ENCODE assay signal across 8 cellular contexts in genomic region chr9:122263699-122264349, GRCh38. TPM values are rescaled to one million over a fixed set of nuclear protein-coding genes. Genes with fewer than 3 reads are reported as not detected.
DNase-seq lines count a peak whose midpoint lies in the region; ATAC-seq, FAIRE-seq and TF ChIP-seq lines count a peak whose summit lies in the region.

No MANE protein-coding gene starts in this region.

- no peak for TF ChIP-seq EP300 in GM12878 (IDR thresholded peaks at IDR 0.05; ENCODE audit: borderline replicate concordance in 1 of 2, control insufficient read depth in 1 of 2, low read depth in 2 of 2, low read length in 2 of 2)
- no peak for TF ChIP-seq EP300 in HepG2 (IDR thresholded peaks at IDR 0.05; ENCODE audit: low read depth in 2 of 2, low read length in 2 of 2)
- TF ChIP-seq EP300 in HepG2 (CRISPR knock-in tag; IDR thresholded peaks at IDR 0.05; ENCODE audit: borderline replicate concordance): no peak
- no peak for TF ChIP-seq EP300 in transverse colon (IDR thresholded peaks at IDR 0.05; ENCODE audit: low read depth)

- TF ChIP-seq RAD21 in GM12878 (IDR thresholded peaks at IDR 0.05; ENCODE audit: insufficient read depth, low read depth, low read length) (no peak), HepG2 (CRISPR knock-in tag; IDR thresholded peaks at IDR 0.05) (no peak)

- in situ Hi-C loops in GM12878 (cut with MboI) (no loop called here), HepG2 (cut with HindIII; ENCODE audit: extremely low pct_ligation_motif_present, low pct_unique_long_range_greater_than_20kb) (no loop called here), transverse colon (cut with MboI; ENCODE audit: low pct_ligation_motif_present in 1 of 4, low pct_unique_long_range_greater_than_20kb in 1 of 4, low sequenced_read_pairs in 3 of 4) (no loop called here)

- TF ChIP-seq CTCF in HL-60 (IDR thresholded peaks at IDR 0.05; ENCODE audit: insufficient read depth, low read length): no peak
- TF ChIP-seq CTCF in GM12878 (IDR thresholded peaks at IDR 0.05 in 2 of 3, conservative IDR thresholded peaks at IDR 0.05 in 1 of 3; ENCODE audit: control insufficient read depth in 2 of 3, extremely low read depth in 1 of 3, insufficient read depth in 1 of 3, low read depth in 3 of 3, low read length in 3 of 3): no peak
- TF ChIP-seq CTCF in HepG2 (CRISPR knock-in tag; IDR thresholded peaks at IDR 0.05): no peak
- TF ChIP-seq CTCF in transverse colon (IDR thresholded peaks at IDR 0.05): no peak
- no peak for TF ChIP-seq CTCF in D721Med (IDR thresholded peaks at IDR 0.05; ENCODE audit: insufficient read depth, missing control alignments)

- H3K4me1 ChIP-seq in GM12878 (ENCODE audit: control insufficient read depth, insufficient read depth, low read length) (no peaks in the 10 kb centered on the region), HepG2 (ENCODE audit: insufficient read depth, low read length) (peaks cover 44% of the 10 kb centered on the region), transverse colon (peaks cover 11 to 38% (median 34%) of the 10 kb centered on the region in 4 donors)

- POLR2A ChIA-PET in GM12878 (lab: Charles Lee): interaction anchor here (1.3 to 1.5 kb wide), 2 partner anchors 9 to 21 kb away, joined by 3 to 4 read pairs; no protein-coding TSS in a partner anchor
- POLR2A ChIA-PET in HepG2 (lab: Yijun Ruan, JAX): interaction anchor here (0.7 to 2.0 kb wide), 10 partner anchors 12 to 677 kb away, joined by 3 to 16 read pairs (median 4); partner anchors contain the start of gene RABGAP1

- no peak for FAIRE-seq in GM12878 (lab: Jason Lieb, UNC)
- no peak for FAIRE-seq in HepG2 (lab: Jason Lieb, UNC)
- FAIRE-seq in D721Med (lab: Jason Lieb, UNC): no peak

- intact Hi-C loops in GM12878 (cut with micrococcal nuclease; ENCODE audit: unreplicated experiment) (no loop called here), HepG2 (cut with micrococcal nuclease; ENCODE audit: unreplicated experiment) (loop anchor here (5.0 kb wide), 3 partner anchors 77 to 167 kb away; no protein-coding TSS in a partner anchor), transverse colon (cut with DNase I; ENCODE audit: low total_unique reads) (no loop called here)

- H2AFZ ChIP-seq in GM12878 (ENCODE audit: control insufficient read depth, low read depth, low read length): peak overlapping the region; percentile 88
- H2AFZ ChIP-seq in HepG2 (ENCODE audit: low read length): no peak overlapping the region

- H3K79me2 ChIP-seq in GM12878 (ENCODE audit: control insufficient read depth, insufficient read depth, low read length): peaks cover 58% of the 10 kb centered on the region
- peaks cover 46% of the 10 kb centered on the region for H3K79me2 ChIP-seq in HepG2 (ENCODE audit: insufficient read depth, low read length)

- peak; percentile 7 for ATAC-seq in GM12878
- ATAC-seq in HepG2: no peak
- no peak for ATAC-seq in GM19328 (IDR thresholded peaks at IDR 0.05; ENCODE audit: unreplicated experiment)

- SMC1A ChIA-PET in GM12878 (lab: Charles Lee; ENCODE audit: uncharacterized antibody, unreplicated experiment): interaction anchor here (1.3 kb wide), 2 partner anchors 17 to 136 kb away, joined by 3 to 4 read pairs; no protein-coding TSS in a partner anchor

- DNase-seq in AG08395 (ENCODE audit: low spot score) (peak; percentile 9), HL-60 (ENCODE audit: low read depth in 1 of 2, low spot score in 1 of 2) (no peak), GM12878 (ENCODE audit: low read depth, low spot score) (no peak), HepG2 (ENCODE audit: low spot score) (no peak), transverse colon (no peak), NCI-H2196 (lab: John Stamatoyannopoulos, UW; ENCODE audit: unreplicated experiment) (no peak), D721Med (ENCODE audit: insufficient read length, low spot score) (no peak)

- H3K27me3 ChIP-seq in HL-60 (ENCODE audit: insufficient read depth, poor library complexity, severe bottlenecking): no peaks in the 10 kb centered on the region
- no peaks in the 10 kb centered on the region for H3K27me3 ChIP-seq in GM12878 (replicated peaks in 1 of 2; ENCODE audit: control insufficient read depth in 2 of 2, insufficient read depth in 2 of 2, low read length in 1 of 2)
- no peaks in the 10 kb centered on the region; a peak in 1 of 5 replicates for H3K27me3 ChIP-seq in HepG2 (ENCODE audit: control insufficient read depth in 1 of 2, insufficient read depth in 2 of 2, low read length in 2 of 2)
- no peaks in the 10 kb centered on the region for H3K27me3 ChIP-seq in transverse colon

- H3K36me3 ChIP-seq in GM12878 (ENCODE audit: control insufficient read depth in 2 of 2, insufficient read depth in 2 of 2, low read length in 1 of 2) (peaks cover 0 to 17% of the 10 kb centered on the region in 2 experiments; a peak in 2 of 4 replicates), HepG2 (replicated peaks in 1 of 2; ENCODE audit: control insufficient read depth in 1 of 2, insufficient read depth in 2 of 2, low read length in 2 of 2) (peaks cover 4 to 5% of the 10 kb centered on the region in 2 experiments; a peak in 3 of 5 replicates), transverse colon (peaks cover 0 to 23% (median 8%) of the 10 kb centered on the region in 4 donors)

- WGBS in GM12878 (ENCODE audit: insufficient coverage, insufficient replicate concordance, low lambda C conversion rate, missing lambda C conversion rate): 9% methylated on average over 13 of the region's 13 CpGs
- WGBS in HepG2 (ENCODE audit: low lambda C conversion rate): 6% methylated on average over 13 of the region's 13 CpGs
- 10 to 15% methylated on average over 12 to 13 of the region's 13 CpGs for WGBS in transverse colon (ENCODE audit: low coverage in 1 of 2), 2 donors

- peak overlapping the region; percentile 90 for H3K9ac ChIP-seq in GM12878 (ENCODE audit: control insufficient read depth, insufficient read depth, low read length)
- peak overlapping the region; percentile 83 for H3K9ac ChIP-seq in HepG2 (ENCODE audit: insufficient read depth, low read depth, low read length)

- CTCF ChIA-PET in GM12878 (lab: Yijun Ruan, JAX) (interaction anchor here (2.4 kb wide), 1 partner anchor 165 kb away, joined by 9 read pairs; no protein-coding TSS in a partner anchor), HepG2 (lab: Yijun Ruan, JAX; ENCODE audit: low intra/inter-chr PET ratio, low total read pairs) (interaction anchor here (1.8 kb wide), 1 partner anchor 139 kb away, joined by 7 read pairs; no protein-coding TSS in a partner anchor)

- TF ChIP-seq POLR2A in GM12878 (IDR thresholded peaks at IDR 0.05; ENCODE audit: low read depth, low read length): no peak
- no peak for TF ChIP-seq POLR2A in HepG2 (IDR thresholded peaks at IDR 0.05; ENCODE audit: insufficient read depth in 1 of 2, low read depth in 2 of 2, low read length in 2 of 2)
- TF ChIP-seq POLR2A in transverse colon (IDR thresholded peaks at IDR 0.05): no peak

- H4K20me1 ChIP-seq in GM12878 (ENCODE audit: control insufficient read depth, insufficient read depth): no peaks in the 10 kb centered on the region
- H4K20me1 ChIP-seq in HepG2 (ENCODE audit: insufficient read depth, low read length): no peaks in the 10 kb centered on the region

- RAD21 ChIA-PET in GM12878 (lab: Charles Lee; ENCODE audit: unreplicated experiment): no interaction called here

- H3K4me2 ChIP-seq in GM12878 (ENCODE audit: control insufficient read depth, insufficient read depth) (peak overlapping the region; percentile 72), HepG2 (ENCODE audit: low read depth, low read length) (peak overlapping the region; percentile 91)

- peak overlapping the region; percentile 96 for H3K27ac ChIP-seq in HL-60 (replicated peaks)
- H3K27ac ChIP-seq in GM12878 (ENCODE audit: control insufficient read depth, insufficient read depth): peak overlapping the region; percentile 93
- peak overlapping the region; percentile 84 for H3K27ac ChIP-seq in HepG2 (ENCODE audit: extremely low read length, insufficient read depth, low read length)
- H3K27ac ChIP-seq in transverse colon: peak overlapping the region; percentile 87 to 94 (median 92)

- H3K9me3 ChIP-seq in GM12878 (replicated peaks; ENCODE audit: control insufficient read depth, insufficient read depth, low read length): no peaks in the 10 kb centered on the region
- no peaks in the 10 kb centered on the region for H3K9me3 ChIP-seq in HepG2 (ENCODE audit: low read length)
- H3K9me3 ChIP-seq in transverse colon: no peaks in the 10 kb centered on the region

- BruUV-seq in GM12878 (replicated peaks; lab: Mats Ljungman, UMichigan) (no TSS peak), HepG2 (replicated peaks; lab: Mats Ljungman, UMichigan) (no TSS peak)

- peak overlapping the region; percentile 67 for H3K4me3 ChIP-seq in HL-60 (replicated peaks; ENCODE audit: insufficient read depth, low read length)
- peak overlapping the region; percentile 86 for H3K4me3 ChIP-seq in GM12878
- H3K4me3 ChIP-seq in HepG2 (replicated peaks in 1 of 3; ENCODE audit: insufficient read depth in 1 of 3, low read depth in 2 of 3, low read length in 3 of 3): peak overlapping the region; percentile 69 to 83 (median 75)
- H3K4me3 ChIP-seq in transverse colon: peak overlapping the region; percentile 59 to 72 (median 66)

RNA-seq across cellular contexts. Expression of gene RBM18, which starts 0.8 kb away (rescaled TPM):
- 9.0 and 9.4 TPM in 2 replicates for total RNA-seq in GM12878 (2013; cell fraction: nucleolus; rRNA removed)
- total RNA-seq in GM12878 (2014; rRNA removed) (6.4 and 7.9 TPM in 2 replicates), GM12878 (2014; rRNA removed; fragmentation: Illumina TruSeq; extraction: Trizol) (10.3 and 10.5 TPM in 2 replicates), GM12878 (2021) (18.2 and 18.6 TPM in 2 replicates), HepG2 (2016; rRNA removed; fragmentation: Illumina TruSeq; extraction: Trizol) (16.6 and 29.5 TPM in 2 replicates), transverse colon (1 to 10 TPM in 3 of 4 donors, under 1 TPM in 1; 0.80 to 9.7 (median 4.6) TPM)
- polyA plus RNA-seq in GM12878 (2011; ENCODE audit: low read depth): 7.0 TPM
- polyA plus RNA-seq in GM12878 (2011; rRNA removed) (36.9 and 59.3 TPM in 2 replicates), GM12878 (2014; fragmentation: Illumina TruSeq; extraction: Trizol) (23.8 and 25.6 TPM in 2 replicates), GM12878 (2014; fragmentation: Nextera tagmentation; extraction: Ambion mirVana) (10 to 100 TPM; 41.0 to 42.2 TPM), GM12878 (2014; rRNA removed) (10.9 and 11.5 TPM in 2 replicates), GM12878 (2016; fragmentation: Nextera tagmentation; extraction: Ambion mirVana) (10 to 100 TPM; 42.9 to 46.8 TPM), HepG2 (2011; rRNA removed) (11.2 and 12.6 TPM in 2 replicates)
- polyA plus RNA-seq in GM12878 (2011; cell fraction: cytosol; rRNA removed): 12.3 and 13.0 TPM in 2 replicates
- polyA plus RNA-seq in GM12878 (2011; cell fraction: nucleus; rRNA removed): 8.6 and 10.2 TPM in 2 replicates
- 11.2 and 12.8 TPM in 2 replicates for polyA plus RNA-seq in GM12878 (2012)
- 11.8 and 20.6 TPM in 2 replicates for polyA minus RNA-seq in GM12878 (2011; rRNA and poly(A)+ RNA removed)
- polyA minus RNA-seq in GM12878 (2011; cell fraction: cytosol; rRNA and poly(A)+ RNA removed): 4.9 and 7.2 TPM in 2 replicates
- polyA minus RNA-seq in GM12878 (2011; cell fraction: nucleus; rRNA and poly(A)+ RNA removed): 2.8 and 4.5 TPM in 2 replicates
- 3.8 and 5.2 TPM in 2 replicates for total RNA-seq in HepG2 (2016; cell fraction: cytosol; rRNA removed; fragmentation: Illumina TruSeq; extraction: Trizol; ENCODE audit: low read depth)
- total RNA-seq in HepG2 (2016; cell fraction: insoluble cytoplasmic fraction; rRNA removed; fragmentation: Illumina TruSeq; extraction: Trizol): 18.9 and 29.3 TPM in 2 replicates
- total RNA-seq in HepG2 (2016; cell fraction: membrane; rRNA removed; fragmentation: Illumina TruSeq; extraction: Trizol): 16.2 and 16.3 TPM in 2 replicates
- total RNA-seq in HepG2 (2016; cell fraction: nucleus; rRNA removed; fragmentation: Illumina TruSeq; extraction: Trizol): 9.0 and 10.2 TPM in 2 replicates
- 5.3 and 8.7 TPM in 2 replicates for polyA plus RNA-seq in HepG2 (2011; cell fraction: cytosol; rRNA removed)
- polyA plus RNA-seq in HepG2 (2011; cell fraction: nucleus; rRNA removed): 3.8 and 3.9 TPM in 2 replicates
- polyA plus RNA-seq in HepG2 (2012): 7.5 and 10.2 TPM in 2 replicates
- 12.0 and 13.9 TPM in 2 replicates for polyA plus RNA-seq in HepG2 (2016; cell fraction: cytosol; fragmentation: Illumina TruSeq; extraction: Trizol; ENCODE audit: low read depth)
- 30.2 and 33.4 TPM in 2 replicates for polyA plus RNA-seq in HepG2 (2016; cell fraction: insoluble cytoplasmic fraction; fragmentation: Illumina TruSeq; extraction: Trizol; ENCODE audit: low read depth)
- polyA plus RNA-seq in HepG2 (2016; cell fraction: membrane; fragmentation: Illumina TruSeq; extraction: Trizol; ENCODE audit: low read depth): 15.3 and 17.2 TPM in 2 replicates
- polyA plus RNA-seq in HepG2 (2016; cell fraction: nucleus; fragmentation: Illumina TruSeq; extraction: Trizol; ENCODE audit: insufficient read depth, low read depth): 13.6 and 14.4 TPM in 2 replicates
- polyA minus RNA-seq in HepG2 (2011; rRNA and poly(A)+ RNA removed; ENCODE audit: low replicate concordance): 3.5 and 17.4 TPM in 2 replicates
- polyA minus RNA-seq in HepG2 (2011; cell fraction: cytosol; rRNA and poly(A)+ RNA removed): 8.4 and 10.2 TPM in 2 replicates
- polyA minus RNA-seq in HepG2 (2011; cell fraction: nucleus; rRNA and poly(A)+ RNA removed): 6.8 and 9.6 TPM in 2 replicates

RNA-seq across cellular contexts. Expression of gene MRRF, which starts 0.9 kb away (rescaled TPM):
- 111 and 125 TPM in 2 replicates for total RNA-seq in GM12878 (2013; cell fraction: nucleolus; rRNA removed)
- 74.9 and 75.1 TPM in 2 replicates for total RNA-seq in GM12878 (2014; rRNA removed)
- 75.4 and 80.5 TPM in 2 replicates for total RNA-seq in GM12878 (2014; rRNA removed; fragmentation: Illumina TruSeq; extraction: Trizol)
- total RNA-seq in GM12878 (2021): 55.7 and 64.8 TPM in 2 replicates
- polyA plus RNA-seq in GM12878 (2011; ENCODE audit: low read depth): 39.7 TPM
- 111 and 123 TPM in 2 replicates for polyA plus RNA-seq in GM12878 (2011; rRNA removed)
- 65.9 and 69.4 TPM in 2 replicates for polyA plus RNA-seq in GM12878 (2011; cell fraction: cytosol; rRNA removed)
- 122 and 181 TPM in 2 replicates for polyA plus RNA-seq in GM12878 (2011; cell fraction: nucleus; rRNA removed)
- polyA plus RNA-seq in GM12878 (2012): 37.9 and 49.2 TPM in 2 replicates
- polyA plus RNA-seq in GM12878 (2014; fragmentation: Illumina TruSeq; extraction: Trizol): 112 and 152 TPM in 2 replicates
- polyA plus RNA-seq in GM12878 (2014; fragmentation: Nextera tagmentation; extraction: Ambion mirVana): 10 to 100 TPM; 75.2 to 95.3 TPM
- polyA plus RNA-seq in GM12878 (2014; rRNA removed): 75.3 and 87.4 TPM in 2 replicates
- polyA plus RNA-seq in GM12878 (2016; fragmentation: Nextera tagmentation; extraction: Ambion mirVana): 10 to 100 TPM; 72.5 to 77.5 TPM
- 62.7 and 70.5 TPM in 2 replicates for polyA minus RNA-seq in GM12878 (2011; rRNA and poly(A)+ RNA removed)
- 17.8 and 25.9 TPM in 2 replicates for polyA minus RNA-seq in GM12878 (2011; cell fraction: cytosol; rRNA and poly(A)+ RNA removed)
- 68.1 and 73.4 TPM in 2 replicates for polyA minus RNA-seq in GM12878 (2011; cell fraction: nucleus; rRNA and poly(A)+ RNA removed)
- total RNA-seq in HepG2 (2016; rRNA removed; fragmentation: Illumina TruSeq; extraction: Trizol): 37.3 and 47.2 TPM in 2 replicates
- total RNA-seq in HepG2 (2016; cell fraction: cytosol; rRNA removed; fragmentation: Illumina TruSeq; extraction: Trizol; ENCODE audit: low read depth): 25.8 and 26.7 TPM in 2 replicates
- 33.6 and 46.2 TPM in 2 replicates for total RNA-seq in HepG2 (2016; cell fraction: insoluble cytoplasmic fraction; rRNA removed; fragmentation: Illumina TruSeq; extraction: Trizol)
- total RNA-seq in HepG2 (2016; cell fraction: membrane; rRNA removed; fragmentation: Illumina TruSeq; extraction: Trizol): 36.7 and 37.4 TPM in 2 replicates
- 28.1 and 30.3 TPM in 2 replicates for total RNA-seq in HepG2 (2016; cell fraction: nucleus; rRNA removed; fragmentation: Illumina TruSeq; extraction: Trizol)
- polyA plus RNA-seq in HepG2 (2011; rRNA removed): 37.6 and 44.3 TPM in 2 replicates
- polyA plus RNA-seq in HepG2 (2011; cell fraction: cytosol; rRNA removed): 17.7 and 22.3 TPM in 2 replicates
- 60.6 and 64.1 TPM in 2 replicates for polyA plus RNA-seq in HepG2 (2011; cell fraction: nucleus; rRNA removed)
- polyA plus RNA-seq in HepG2 (2012): 26.9 and 27.3 TPM in 2 replicates
- polyA plus RNA-seq in HepG2 (2016; cell fraction: cytosol; fragmentation: Illumina TruSeq; extraction: Trizol; ENCODE audit: low read depth): 19.2 and 20.6 TPM in 2 replicates
- 53.7 and 54.2 TPM in 2 replicates for polyA plus RNA-seq in HepG2 (2016; cell fraction: insoluble cytoplasmic fraction; fragmentation: Illumina TruSeq; extraction: Trizol; ENCODE audit: low read depth)
- polyA plus RNA-seq in HepG2 (2016; cell fraction: membrane; fragmentation: Illumina TruSeq; extraction: Trizol; ENCODE audit: low read depth): 36.1 and 38.2 TPM in 2 replicates
- 57.9 and 61.6 TPM in 2 replicates for polyA plus RNA-seq in HepG2 (2016; cell fraction: nucleus; fragmentation: Illumina TruSeq; extraction: Trizol; ENCODE audit: insufficient read depth, low read depth)
- polyA minus RNA-seq in HepG2 (2011; rRNA and poly(A)+ RNA removed; ENCODE audit: low replicate concordance): 30.5 and 135 TPM in 2 replicates
- 12.8 and 14.6 TPM in 2 replicates for polyA minus RNA-seq in HepG2 (2011; cell fraction: cytosol; rRNA and poly(A)+ RNA removed)
- polyA minus RNA-seq in HepG2 (2011; cell fraction: nucleus; rRNA and poly(A)+ RNA removed): 47.4 and 62.7 TPM in 2 replicates
- 100 to 1,000 TPM in 1 of 4 donors, 10 to 100 TPM in 3; 46.0 to 142 (median 53.6) TPM for total RNA-seq in transverse colon

RNA-seq across cellular contexts. Expression of gene LHX6, which starts 35.1 kb away (rescaled TPM):
- not detected in 2 replicates for total RNA-seq in GM12878 (2013; cell fraction: nucleolus; rRNA removed)
- total RNA-seq in GM12878 (2014; rRNA removed) (not detected in 2 replicates), GM12878 (2014; rRNA removed; fragmentation: Illumina TruSeq; extraction: Trizol) (not detected in 2 replicates), GM12878 (2021) (not detected in 2 replicates), HepG2 (2016; rRNA removed; fragmentation: Illumina TruSeq; extraction: Trizol) (0.70 and 1.3 TPM in 2 replicates), transverse colon (10 to 100 TPM in 1 of 4 donors, 1 to 10 TPM in 1, under 1 TPM in 1, not detected in 1; 0.68 to 12.7 (median 1.4) TPM)
- not detected for polyA plus RNA-seq in GM12878 (2011; ENCODE audit: low read depth)
- polyA plus RNA-seq in GM12878 (2011; rRNA removed) (not detected in 2 replicates), GM12878 (2014; fragmentation: Illumina TruSeq; extraction: Trizol) (not detected in 2 replicates), GM12878 (2014; fragmentation: Nextera tagmentation; extraction: Ambion mirVana) (not detected), GM12878 (2014; rRNA removed) (not detected in 2 replicates), GM12878 (2016; fragmentation: Nextera tagmentation; extraction: Ambion mirVana) (not detected), HepG2 (2011; rRNA removed) (1.1 and 1.2 TPM in 2 replicates)
- not detected in 2 replicates for polyA plus RNA-seq in GM12878 (2011; cell fraction: cytosol; rRNA removed)
- polyA plus RNA-seq in GM12878 (2011; cell fraction: nucleus; rRNA removed): not detected in 2 replicates
- 0.03 TPM in 1 of 2 replicates, not detected in the other for polyA plus RNA-seq in GM12878 (2012)
- not detected in 2 replicates for polyA minus RNA-seq in GM12878 (2011; rRNA and poly(A)+ RNA removed)
- not detected in 2 replicates for polyA minus RNA-seq in GM12878 (2011; cell fraction: cytosol; rRNA and poly(A)+ RNA removed)
- polyA minus RNA-seq in GM12878 (2011; cell fraction: nucleus; rRNA and poly(A)+ RNA removed): not detected in 2 replicates
- total RNA-seq in HepG2 (2016; cell fraction: cytosol; rRNA removed; fragmentation: Illumina TruSeq; extraction: Trizol; ENCODE audit: low read depth): 0.18 and 0.20 TPM in 2 replicates
- total RNA-seq in HepG2 (2016; cell fraction: insoluble cytoplasmic fraction; rRNA removed; fragmentation: Illumina TruSeq; extraction: Trizol): 0.58 and 0.89 TPM in 2 replicates
- total RNA-seq in HepG2 (2016; cell fraction: membrane; rRNA removed; fragmentation: Illumina TruSeq; extraction: Trizol): 0.69 and 0.80 TPM in 2 replicates
- 0.38 and 1.1 TPM in 2 replicates for total RNA-seq in HepG2 (2016; cell fraction: nucleus; rRNA removed; fragmentation: Illumina TruSeq; extraction: Trizol)
- polyA plus RNA-seq in HepG2 (2011; cell fraction: cytosol; rRNA removed): 0.94 and 1.1 TPM in 2 replicates
- 1.7 TPM in 2 replicates for polyA plus RNA-seq in HepG2 (2011; cell fraction: nucleus; rRNA removed)
- 1.0 and 1.2 TPM in 2 replicates for polyA plus RNA-seq in HepG2 (2012)
- 0.11 and 0.24 TPM in 2 replicates for polyA plus RNA-seq in HepG2 (2016; cell fraction: cytosol; fragmentation: Illumina TruSeq; extraction: Trizol; ENCODE audit: low read depth)
- polyA plus RNA-seq in HepG2 (2016; cell fraction: insoluble cytoplasmic fraction; fragmentation: Illumina TruSeq; extraction: Trizol; ENCODE audit: low read depth): 1.2 and 1.3 TPM in 2 replicates
- polyA plus RNA-seq in HepG2 (2016; cell fraction: membrane; fragmentation: Illumina TruSeq; extraction: Trizol; ENCODE audit: low read depth): 0.37 and 0.55 TPM in 2 replicates
- 0.93 and 1.9 TPM in 2 replicates for polyA plus RNA-seq in HepG2 (2016; cell fraction: nucleus; fragmentation: Illumina TruSeq; extraction: Trizol; ENCODE audit: insufficient read depth, low read depth)
- 0.37 and 2.3 TPM in 2 replicates for polyA minus RNA-seq in HepG2 (2011; rRNA and poly(A)+ RNA removed; ENCODE audit: low replicate concordance)
- polyA minus RNA-seq in HepG2 (2011; cell fraction: cytosol; rRNA and poly(A)+ RNA removed): 0.44 and 0.79 TPM in 2 replicates
- polyA minus RNA-seq in HepG2 (2011; cell fraction: nucleus; rRNA and poly(A)+ RNA removed): 0.90 and 1.9 TPM in 2 replicates
